In genomic region chr9:89863837-89864236, GRCh38 we compare ENCODE assay signal across 1 cellular context.
TF ChIP-seq lines count a peak whose summit lies in the region.

No MANE protein-coding gene starts in this region.

TF ChIP-seq in GM12878, 131 proteins besides CTCF, POLR2A, EP300 and RAD21 (continued from another document):
- no peak for TF ChIP-seq E2F4 (IDR thresholded peaks at IDR 0.05; ENCODE audit: low read depth, low read length)
- no peak for TF ChIP-seq PML (IDR thresholded peaks at IDR 0.05; ENCODE audit: low read length)
- TF ChIP-seq IKZF1 (conservative IDR thresholded peaks at IDR 0.05): peak; percentile 54; the same call in 1 of the 2 replicates
